Comparison of ENCODE assay signal across 7 cellular contexts in the genomic region with DNA sequence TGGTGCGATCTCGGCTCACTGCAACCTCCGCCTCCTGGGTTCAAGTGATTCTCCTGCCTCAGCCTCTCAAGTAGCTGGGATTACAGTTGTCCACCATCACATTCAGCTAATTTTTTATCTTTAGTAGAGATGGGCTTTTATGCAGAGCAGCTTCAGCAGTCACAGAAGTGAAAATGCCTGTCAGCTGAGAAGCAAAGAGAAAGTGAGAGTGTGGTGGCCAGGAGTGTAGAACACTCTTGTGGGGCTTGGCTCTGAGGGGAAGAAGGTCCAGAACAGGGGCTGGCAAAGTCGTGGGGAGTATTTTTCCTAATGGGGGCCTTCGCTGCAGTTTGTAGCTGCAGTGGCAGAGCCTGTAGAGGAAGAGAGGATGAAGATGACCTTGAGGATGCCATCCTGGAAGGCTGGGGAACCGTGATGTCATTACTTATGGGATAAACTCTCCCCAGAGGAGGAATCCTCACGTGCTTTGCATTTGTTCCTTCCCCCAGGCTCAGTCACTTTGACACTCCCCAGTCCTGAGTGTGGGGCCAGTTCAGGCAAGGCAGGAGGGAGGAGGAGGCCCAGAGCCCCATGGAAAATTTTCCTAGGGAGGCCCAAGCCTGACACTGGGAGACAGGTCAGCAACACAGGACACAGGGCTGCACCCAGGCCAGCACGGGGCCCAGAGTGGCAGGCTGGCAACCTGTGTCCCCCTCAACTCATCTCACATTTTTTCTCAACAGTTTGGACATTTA.
ATAC-seq lines count a peak whose summit lies in the region.
"Not testable (repeated sequence)": the region's sequence is repeated elsewhere in the genome, so short reads cannot be mapped to it uniquely, and the experiment has no call there.

No MANE protein-coding gene starts in this region.

- ATAC-seq in GM18867 (IDR thresholded peaks at IDR 0.05; ENCODE audit: unreplicated experiment) (peak; percentile 81), GM19324 (IDR thresholded peaks at IDR 0.05; ENCODE audit: low FRiP score, unreplicated experiment) (peak; percentile 59), GM19468 (IDR thresholded peaks at IDR 0.05; ENCODE audit: extremely low read depth, unreplicated experiment) (peak; percentile 46), GM21529 (IDR thresholded peaks at IDR 0.05; ENCODE audit: unreplicated experiment) (peak; percentile 71), HG02763 (IDR thresholded peaks at IDR 0.05; ENCODE audit: unreplicated experiment) (peak; percentile 44), HG03521 (IDR thresholded peaks at IDR 0.05; ENCODE audit: unreplicated experiment) (peak; percentile 70)

- not testable (repeated sequence) for H3K4me1 ChIP-seq in rectal smooth muscle tissue (ENCODE audit: control insufficient read depth, insufficient read depth, low read length)

- H3K27me3 ChIP-seq in rectal smooth muscle tissue (ENCODE audit: control insufficient read depth, insufficient read depth, low read length) = not testable (repeated sequence)

- H3K27ac ChIP-seq in rectal smooth muscle tissue (ENCODE audit: low read depth, low read length) = peak overlapping the region; percentile 64

- H3K9ac ChIP-seq in rectal smooth muscle tissue (ENCODE audit: low read length) = not testable (repeated sequence)

- H3K36me3 ChIP-seq in rectal smooth muscle tissue (ENCODE audit: control insufficient read depth, insufficient read depth, low read length) = not testable (repeated sequence)

- H3K4me3 ChIP-seq in rectal smooth muscle tissue (ENCODE audit: low read length) = not testable (repeated sequence)
